24 cellular contexts compared by ENCODE assay signal in genomic region chr6:41954668-41955067, GRCh38.
"Had no signal": no experiment of that assay in that cellular context is flagged by ENCODE, and none has a peak within 500 bp of the region (broad histone marks: within the 10 kb centered on the region; RNA-seq: fewer than 3 reads in every experiment).

No MANE protein-coding gene starts in this region.

- H3K4me3 ChIP-seq: ascending aorta, breast epithelium, coronary artery, gastrocnemius medialis, lung, spleen, tibial artery had no signal

- H3K4me1 Mint-ChIP-seq: mesothelial cell of epicardium, neural crest cell had no signal

- H3K27ac ChIP-seq: ascending aorta, breast epithelium, coronary artery, gastrocnemius medialis, spleen, tibial artery had no signal

- DNase-seq: activated CD4-positive, alpha-beta T cell treated with anti-CD3 and anti-CD28 coated beads, Interleukin-2, amount 10 ng/mL, durations not matched to agents 7 days and 5 days; activated CD4-positive, CD25-positive, alpha-beta regulatory T cell; activated CD8-positive, alpha-beta memory T cell treated with anti-CD3 and anti-CD28 coated beads, Interleukin-2, amount 10 ng/mL, durations not matched to agents 7 days and 5 days; activated effector memory CD4-positive, alpha-beta T cell treated with anti-CD3 and anti-CD28 coated beads, Interleukin-2, amount 50 U/mL, for 16 hours; activated T-cell treated with anti-CD3 and anti-CD28 coated beads, Interleukin-2, amount 50 U/mL, for 4 hours; gastrocnemius medialis; head of caudate nucleus; kidney; retina; stimulated activated CD4-positive, alpha-beta T cell treated with anti-CD3 and anti-CD28 coated beads, Interleukin-4, amount 100 ng/mL, for 4 hours; stimulated activated naive B cell treated with anti-CD40 and anti-IgM and Interleukin-4, amounts not matched to agents 10 μg/mL and 1 μg/mL and 100 μg/mL, for 72 hours; substantia nigra; T-helper 1 cell; T-helper 9 cell; tibial artery had no signal

- H3K27ac Mint-ChIP-seq: activated CD4-positive, alpha-beta T cell treated with anti-CD3 and anti-CD28 coated beads, Interleukin-2, amount 10 ng/mL, durations not matched to agents 7 days and 5 days; activated CD8-positive, alpha-beta memory T cell treated with anti-CD3 and anti-CD28 coated beads, Interleukin-2, amount 10 ng/mL, durations not matched to agents 7 days and 5 days; mesothelial cell of epicardium; stimulated activated naive B cell treated with anti-CD40 and anti-IgM and Interleukin-4, amounts not matched to agents 10 μg/mL and 1 μg/mL and 100 μg/mL, for 72 hours had no signal

- H3K36me3 ChIP-seq: ascending aorta, breast epithelium, gastrocnemius medialis had no signal

- H3K36me3 Mint-ChIP-seq: mesothelial cell of epicardium had no signal

- H3K4me3 Mint-ChIP-seq: activated CD4-positive, alpha-beta T cell treated with anti-CD3 and anti-CD28 coated beads, Interleukin-2, amount 10 ng/mL, durations not matched to agents 7 days and 5 days; activated CD8-positive, alpha-beta memory T cell treated with anti-CD3 and anti-CD28 coated beads, Interleukin-2, amount 10 ng/mL, durations not matched to agents 7 days and 5 days; activated T-cell treated with anti-CD3 and anti-CD28 coated beads, Interleukin-2, amount 50 U/mL, for 4 hours; mesothelial cell of epicardium; neural crest cell; stimulated activated naive B cell treated with anti-CD40 and anti-IgM and Interleukin-4, amounts not matched to agents 10 μg/mL and 1 μg/mL and 100 μg/mL, for 72 hours had no signal

- H3K9me3 ChIP-seq: ascending aorta, breast epithelium, gastrocnemius medialis, spleen, tibial artery had no signal

- H3K27me3 Mint-ChIP-seq: activated CD4-positive, alpha-beta T cell treated with anti-CD3 and anti-CD28 coated beads, Interleukin-2, amount 10 ng/mL, durations not matched to agents 7 days and 5 days; activated CD8-positive, alpha-beta memory T cell treated with anti-CD3 and anti-CD28 coated beads, Interleukin-2, amount 10 ng/mL, durations not matched to agents 7 days and 5 days; stimulated activated naive B cell treated with anti-CD40 and anti-IgM and Interleukin-4, amounts not matched to agents 10 μg/mL and 1 μg/mL and 100 μg/mL, for 72 hours had no signal

- H3K27me3 ChIP-seq: ascending aorta, breast epithelium, gastrocnemius medialis, spleen, tibial artery had no signal

- H3K4me1 ChIP-seq: ascending aorta, breast epithelium, gastrocnemius medialis, tibial artery had no signal

- ATAC-seq: activated CD8-positive, alpha-beta memory T cell treated with anti-CD3 and anti-CD28 coated beads, Interleukin-2, amount 10 ng/mL, durations not matched to agents 7 days and 5 days; activated T-cell treated with anti-CD3 and anti-CD28 coated beads, Interleukin-2, amount 50 U/mL, for 4 hours; gastrocnemius medialis; left lobe of liver; SK-N-SH treated with all-trans-retinoic acid at 6 μM for 48 hours; stimulated activated naive B cell treated with anti-CD40 and anti-IgM and Interleukin-4, amounts not matched to agents 10 μg/mL and 1 μg/mL and 100 μg/mL, for 72 hours had no signal

- H3K9me3 Mint-ChIP-seq: activated CD4-positive, alpha-beta T cell treated with anti-CD3 and anti-CD28 coated beads, Interleukin-2, amount 10 ng/mL, durations not matched to agents 7 days and 5 days; mesothelial cell of epicardium; neural crest cell had no signal
